Comparison of ENCODE assay signal across 7 cellular contexts in the genomic region with DNA sequence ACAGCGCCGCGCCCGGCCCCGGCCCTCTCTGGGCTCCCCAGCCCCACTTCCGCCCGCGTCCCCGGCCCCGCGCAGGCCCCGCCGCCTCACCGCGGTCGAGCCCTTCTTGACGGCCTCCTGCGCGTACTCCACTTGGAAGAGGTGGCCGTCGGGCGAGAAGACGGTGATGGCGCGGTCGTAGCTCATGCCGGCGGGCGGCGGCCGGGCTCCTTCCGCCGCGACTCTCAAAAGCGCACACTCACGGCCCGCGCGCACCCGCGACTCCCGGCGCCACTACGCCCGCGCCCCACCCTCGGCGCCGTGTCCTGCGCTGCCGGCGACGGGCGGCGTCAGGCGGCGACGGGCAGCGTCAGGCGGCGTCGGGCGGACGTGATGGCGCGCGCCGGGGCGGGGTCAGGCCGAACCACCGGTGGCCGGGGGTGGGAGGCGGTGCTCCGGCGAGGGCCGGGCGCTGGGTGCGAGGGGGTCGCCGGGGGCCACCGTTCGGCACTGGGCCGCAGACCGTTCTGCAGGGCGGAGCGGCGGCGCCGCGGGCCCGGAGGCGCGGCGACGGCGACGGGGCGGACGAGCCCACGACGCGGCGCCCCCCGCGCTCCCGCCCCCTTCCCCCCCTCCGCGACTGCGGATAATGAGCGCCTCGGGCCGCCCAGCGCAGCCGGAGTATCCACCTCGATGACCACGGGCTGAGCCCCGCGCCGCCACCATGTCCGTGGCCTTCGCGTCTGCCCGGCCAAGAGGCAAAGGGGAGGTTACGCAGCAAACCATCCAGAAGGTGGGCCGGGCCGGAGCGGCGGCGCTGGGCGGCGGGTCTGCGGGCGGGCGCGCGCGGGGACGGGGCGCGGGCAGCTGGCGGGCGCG. TPM values are rescaled to one million over a fixed set of nuclear protein-coding genes. Genes with fewer than 3 reads are reported as not detected.
DNase-seq lines count a peak whose midpoint lies in the region; ATAC-seq and TF ChIP-seq lines count a peak whose summit lies in the region.

A gene (minus strand): TSS at position 277 of the 858 bp plus-strand sequence. CDS start 91 bp downstream, at position 186.
A gene with protein sequence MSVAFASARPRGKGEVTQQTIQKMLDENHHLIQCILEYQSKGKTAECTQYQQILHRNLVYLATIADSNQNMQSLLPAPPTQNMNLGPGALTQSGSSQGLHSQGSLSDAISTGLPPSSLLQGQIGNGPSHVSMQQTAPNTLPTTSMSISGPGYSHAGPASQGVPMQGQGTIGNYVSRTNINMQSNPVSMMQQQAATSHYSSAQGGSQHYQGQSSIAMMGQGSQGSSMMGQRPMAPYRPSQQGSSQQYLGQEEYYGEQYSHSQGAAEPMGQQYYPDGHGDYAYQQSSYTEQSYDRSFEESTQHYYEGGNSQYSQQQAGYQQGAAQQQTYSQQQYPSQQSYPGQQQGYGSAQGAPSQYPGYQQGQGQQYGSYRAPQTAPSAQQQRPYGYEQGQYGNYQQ (plus strand): TSS at position 652 of the 858 bp plus-strand sequence. CDS start 52 bp downstream, at position 704.

- H3K27me3 ChIP-seq in iPS DF 6.9 (ENCODE audit: control insufficient read depth, insufficient read depth, low read length) (no peaks in the 10 kb centered on the region), gastrocnemius medialis (no peaks in the 10 kb centered on the region)

- WGBS in iPS DF 6.9 (ENCODE audit: insufficient coverage, insufficient read length) = no CpG with 5 or more reads among the region's 143 CpGs

- H3K27ac ChIP-seq in iPS DF 6.9 (ENCODE audit: low read length) (no peak within 1 kb of the TSS), gastrocnemius medialis (peak within 1 kb of the TSS; percentile 91 to 96 (median 95))

- DNase-seq in GM13977 (ENCODE audit: low spot score) = peak; percentile 97
- peak; percentile 58 for DNase-seq in NCI-H128 (lab: John Stamatoyannopoulos, UW; ENCODE audit: unreplicated experiment)
- peak; percentile 78 for DNase-seq in T-helper 9 cell
- peak; percentile 96 for DNase-seq in astrocyte of the hippocampus (ENCODE audit: low read depth, low spot score)
- no peak for DNase-seq in iPS DF 6.9 (ENCODE audit: low read depth, low spot score)
- peak; percentile 71 to 80 for DNase-seq in gastrocnemius medialis

- peak; percentile 82 for ATAC-seq in HG02642 (IDR thresholded peaks at IDR 0.05; ENCODE audit: poor library complexity, unreplicated experiment)
- ATAC-seq in gastrocnemius medialis = peak; percentile 73 to 79

- H3K4me1 ChIP-seq in iPS DF 6.9 (ENCODE audit: control insufficient read depth, insufficient read depth, low read length) (0 out of 2 replicates have a peak, but pooled peaks cover 1% of the 10 kb centered on the region), gastrocnemius medialis (peaks cover 38 to 53% of the 10 kb centered on the region in 2 donors)

- no peaks in the 10 kb centered on the region for H3K9me3 ChIP-seq in iPS DF 6.9 (ENCODE audit: control insufficient read depth, insufficient read depth, low read length)
- H3K9me3 ChIP-seq in gastrocnemius medialis = no peaks in the 10 kb centered on the region

- H3K36me3 ChIP-seq in iPS DF 6.9 (ENCODE audit: control insufficient read depth, insufficient read depth, low read length) (peaks cover 7% of the 10 kb centered on the region), gastrocnemius medialis (peaks cover 5 to 22% of the 10 kb centered on the region in 2 donors)

- TF ChIP-seq CTCF in GM13977 (IDR thresholded peaks at IDR 0.05; ENCODE audit: extremely low read depth, insufficient read depth, missing control alignments) (no peak), gastrocnemius medialis (IDR thresholded peaks at IDR 0.05 in 4 of 5, conservative IDR thresholded peaks at IDR 0.05 in 1 of 5) (no peak)

- in situ Hi-C loops in GM13977 (cut with MboI; ENCODE audit: low pct_unique_long_range_greater_than_20kb, low sequenced_read_pairs, unreplicated experiment) = loop anchor here (10.0 kb wide), 1 partner anchor 119 kb away; no protein-coding TSS in a partner anchor
- in situ Hi-C loops in gastrocnemius medialis (cut with MboI; ENCODE audit: low sequenced_read_pairs in 4 of 4) = loop anchor here in 3 of 4 donors (10.0 to 25.0 kb wide), 2 partner anchors 119 to 131 kb away; no protein-coding TSS in a partner anchor

- peak; percentile 99 for TF ChIP-seq POLR2A in gastrocnemius medialis (IDR thresholded peaks at IDR 0.05)

- intact Hi-C loops in gastrocnemius medialis (cut with DNase I; ENCODE audit: low total_unique reads) = loop anchor here (1.0 to 10.0 kb wide), 6 partner anchors 21 to 653 kb away; a partner anchor contains a TSS

- H3K4me3 ChIP-seq in iPS DF 6.9 (ENCODE audit: low read length) (peak within 1 kb of the TSS; percentile 96), gastrocnemius medialis (peak within 1 kb of the TSS; percentile 80 to 95 (median 88))

RNA-seq across cellular contexts. Expression of the first gene that starts in this region (rescaled TPM):
- total RNA-seq in gastrocnemius medialis = 1,000 to 10,000 TPM in 2 of 4 donors, 100 to 1,000 TPM in 2; 632 to 1,338 (median 1,003) TPM

RNA-seq across cellular contexts. Expression of the second gene that starts in this region (rescaled TPM):
- 10 to 100 TPM; 11.5 to 31.8 (median 16.9) TPM for total RNA-seq in gastrocnemius medialis
